Comparison of ENCODE assay signal across 8 cellular contexts in genomic region chrX:153474718-153475117, GRCh38. TPM values are rescaled to one million over a fixed set of nuclear protein-coding genes. Genes with fewer than 3 reads are reported as not detected.
DNase-seq lines count a peak whose midpoint lies in the region; ATAC-seq lines count a peak whose summit lies in the region.

No MANE protein-coding gene starts in this region.

- intact Hi-C loops in left cardiac atrium (cut with DNase I) = loop anchor here in 1 of 2 donors (5.0 kb wide), 1 partner anchor 33 kb away; no protein-coding TSS in a partner anchor

- DNase-seq in NCI-H146 (lab: John Stamatoyannopoulos, UW) = peak; percentile 48
- no peak for DNase-seq in NCI-H146 treated with DMSO at 0.1 percent for 48 hours (lab: John Stamatoyannopoulos, UW; ENCODE audit: unreplicated experiment)
- peak; percentile 27 for DNase-seq in activated effector memory CD4-positive, alpha-beta T cell treated with Interleukin-2 at 50 U/mL for 16 hours
- peak; percentile 86 for DNase-seq in left cardiac atrium
- DNase-seq in stimulated activated CD4-positive, alpha-beta T cell treated with anti-CD3 and anti-CD28 coated beads, Interleukin-1b, Interleukin-23, amount 100 ng/mL, for 1 hour (ENCODE audit: low read depth in 2 of 2) = peak; percentile 22 to 26
- no peak for DNase-seq in NCI-H187 (lab: John Stamatoyannopoulos, UW)

- ATAC-seq in left cardiac atrium (peak; percentile 5 to 8), HG03097 (IDR thresholded peaks at IDR 0.05; ENCODE audit: low FRiP score, unreplicated experiment) (no peak), HG02885 (IDR thresholded peaks at IDR 0.05; ENCODE audit: poor library complexity, unreplicated experiment) (no peak)

RNA-seq across cellular contexts. Expression of gene HAUS7, which starts 4.3 kb away (rescaled TPM):
- total RNA-seq in left cardiac atrium = 10 to 100 TPM; 15.8 to 22.2 TPM

RNA-seq across cellular contexts. Expression of gene BGN, which starts 20.1 kb away (rescaled TPM):
- total RNA-seq in left cardiac atrium = 100 to 1,000 TPM in 1 of 2 donors, 10 to 100 TPM in 1; 96.0 to 193 TPM

RNA-seq across cellular contexts. Expression of gene TREX2, which starts 28.9 kb away (rescaled TPM):
- total RNA-seq in left cardiac atrium = under 1 TPM in 1 of 2 donors, not detected in 1; 0.39 TPM

RNA-seq across cellular contexts. Expression of gene ATP2B3, which starts 42.7 kb away (rescaled TPM):
- under 1 TPM in 1 of 2 donors, not detected in 1; 0.10 TPM for total RNA-seq in left cardiac atrium

Comparison
In these comparisons a context has a peak if more than half of its experiments do, and no peak if none do; other contexts are left out.
1. DNase-seq: peak in NCI-H146 (single experiment), activated effector memory CD4-positive, alpha-beta T cell treated with Interleukin-2 at 50 U/mL for 16 hours (single experiment), left cardiac atrium (single experiment) and stimulated activated CD4-positive, alpha-beta T cell treated with anti-CD3 and anti-CD28 coated beads, Interleukin-1b, Interleukin-23, amount 100 ng/mL, for 1 hour (2 of 2); none in NCI-H146 treated with DMSO at 0.1 percent for 48 hours (single experiment) and NCI-H187 (0 of 2).
2. ATAC-seq: peak in left cardiac atrium (2 of 2); none in HG03097 (single experiment) and HG02885 (single experiment).